Comparison of ENCODE assay signal across 16 cellular contexts in the genomic region with DNA sequence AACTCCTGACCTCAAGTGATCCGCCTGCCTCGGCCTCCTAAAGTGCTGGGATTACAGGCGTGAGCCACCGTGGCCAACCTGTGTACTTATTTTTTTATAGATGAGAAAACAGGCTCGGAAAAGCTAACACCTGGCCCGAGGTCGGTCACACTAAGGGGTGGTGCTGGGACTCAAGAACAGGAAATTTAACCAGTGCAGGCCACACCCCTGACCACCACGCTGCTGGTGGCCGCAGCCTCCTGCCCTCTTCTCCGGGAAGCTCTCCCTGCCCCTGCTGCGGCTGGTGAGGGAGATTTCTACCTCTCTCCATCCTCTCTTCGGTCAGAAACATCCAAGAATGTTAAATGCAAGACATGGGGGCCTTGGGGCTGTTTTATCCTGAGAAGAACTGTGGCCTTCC.
"Had no signal": no experiment of that assay in that cellular context is flagged by ENCODE, and none has a peak within 500 bp of the region (broad histone marks: within the 10 kb centered on the region; RNA-seq: fewer than 3 reads in every experiment).

No MANE protein-coding gene starts in this region.

- H3K4me3 Mint-ChIP-seq: activated naive CD8-positive, alpha-beta T cell treated with anti-CD3 and anti-CD28 coated beads for 36 hours; stimulated activated naive B cell treated with anti-CD40 and anti-IgM and Interleukin-4, amounts not matched to agents 10 μg/mL and 1 μg/mL and 100 μg/mL, for 72 hours had no signal

- H3K27ac Mint-ChIP-seq: activated naive CD8-positive, alpha-beta T cell treated with anti-CD3 and anti-CD28 coated beads for 36 hours; stimulated activated naive B cell treated with anti-CD40 and anti-IgM and Interleukin-4, amounts not matched to agents 10 μg/mL and 1 μg/mL and 100 μg/mL, for 72 hours had no signal

- DNase-seq: activated CD4-positive, alpha-beta T cell treated with anti-CD3 and anti-CD28 coated beads for 1 hour; activated naive CD8-positive, alpha-beta T cell treated with anti-CD3 and anti-CD28 coated beads for 36 hours; activated T-cell treated with anti-CD3 and anti-CD28 coated beads, Interleukin-2, amount 50 U/mL, for 1 hour; central memory CD4-positive, alpha-beta T cell; dorsolateral prefrontal cortex; kidney; occipital lobe; posterior cingulate gyrus; stimulated activated CD4-positive, alpha-beta T cell treated with anti-CD3 and anti-CD28 coated beads, Interleukin-2, amount 100 ng/mL, for 48 hours; stimulated activated CD8-positive, alpha-beta memory T cell treated with anti-CD3 and anti-CD28 coated beads, Interleukin-4, amount 100 ng/mL, for 48 hours; stimulated activated naive B cell treated with anti-CD40 and anti-IgM and Interleukin-4, amounts not matched to agents 10 μg/mL and 1 μg/mL and 100 μg/mL, for 72 hours; T-helper 1 cell had no signal

- ATAC-seq: left lobe of liver; stimulated activated naive B cell treated with anti-CD40 and anti-IgM and Interleukin-4, amounts not matched to agents 10 μg/mL and 1 μg/mL and 100 μg/mL, for 72 hours had no signal

- H3K4me3 ChIP-seq: dorsolateral prefrontal cortex, thoracic aorta, upper lobe of left lung had no signal

- H3K9me3 Mint-ChIP-seq: activated naive CD8-positive, alpha-beta T cell treated with anti-CD3 and anti-CD28 coated beads for 36 hours; stimulated activated naive B cell treated with anti-CD40 and anti-IgM and Interleukin-4, amounts not matched to agents 10 μg/mL and 1 μg/mL and 100 μg/mL, for 72 hours had no signal

- H3K27me3 Mint-ChIP-seq: activated naive CD8-positive, alpha-beta T cell treated with anti-CD3 and anti-CD28 coated beads for 36 hours; stimulated activated naive B cell treated with anti-CD40 and anti-IgM and Interleukin-4, amounts not matched to agents 10 μg/mL and 1 μg/mL and 100 μg/mL, for 72 hours had no signal

- H3K27ac ChIP-seq: epithelial cell of prostate, thoracic aorta had no signal

- H3K27me3 ChIP-seq: dorsolateral prefrontal cortex, upper lobe of left lung had no signal

- H3K9me3 ChIP-seq: thoracic aorta, upper lobe of left lung had no signal
